Comparison of ENCODE assay signal across 8 cellular contexts in the genomic region with DNA sequence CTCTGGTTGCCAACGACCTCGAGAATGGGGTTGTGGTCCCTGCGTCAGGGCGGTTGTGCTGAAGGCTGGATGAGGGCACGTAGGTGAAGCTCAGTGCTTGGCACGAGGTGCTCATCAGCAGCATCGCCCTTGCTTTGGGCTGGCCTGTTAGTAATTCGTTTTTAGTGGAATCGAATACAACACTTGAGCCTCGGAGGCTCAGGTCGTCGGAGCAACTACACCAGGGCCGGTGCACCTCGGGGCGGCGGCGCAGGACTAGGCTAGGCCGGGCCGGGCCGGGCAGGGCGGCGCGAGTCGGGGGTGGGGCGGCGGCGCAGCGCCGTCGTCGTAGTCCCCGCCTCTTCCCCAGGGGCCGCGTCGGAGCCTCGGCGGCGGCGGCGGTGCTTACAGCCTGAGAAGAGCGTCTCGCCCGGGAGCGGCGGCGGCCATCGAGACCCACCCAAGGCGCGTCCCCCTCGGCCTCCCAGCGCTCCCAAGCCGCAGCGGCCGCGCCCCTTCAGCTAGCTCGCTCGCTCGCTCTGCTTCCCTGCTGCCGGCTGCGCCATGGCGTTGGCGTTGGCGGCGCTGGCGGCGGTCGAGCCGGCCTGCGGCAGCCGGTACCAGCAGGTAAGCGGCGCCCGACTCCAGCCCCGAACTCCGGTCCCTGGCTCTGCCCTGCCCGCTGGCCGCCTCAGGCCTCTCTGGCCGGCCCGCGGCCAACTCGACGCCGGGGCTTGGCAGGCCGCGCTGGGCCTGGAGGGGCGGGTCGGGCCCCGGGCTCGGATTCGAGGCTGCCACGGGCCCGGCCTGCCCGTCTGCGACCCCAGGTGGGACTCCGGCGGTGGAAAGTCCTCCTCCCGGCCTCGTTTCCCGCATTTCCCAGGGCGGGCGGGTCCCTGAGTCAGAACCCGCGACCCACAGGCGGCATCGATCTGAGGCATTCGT. TPM values are rescaled to one million over a fixed set of nuclear protein-coding genes. Genes with fewer than 3 reads are reported as not detected.
DNase-seq lines count a peak whose midpoint lies in the region; ATAC-seq, FAIRE-seq and TF ChIP-seq lines count a peak whose summit lies in the region.

A gene with protein sequence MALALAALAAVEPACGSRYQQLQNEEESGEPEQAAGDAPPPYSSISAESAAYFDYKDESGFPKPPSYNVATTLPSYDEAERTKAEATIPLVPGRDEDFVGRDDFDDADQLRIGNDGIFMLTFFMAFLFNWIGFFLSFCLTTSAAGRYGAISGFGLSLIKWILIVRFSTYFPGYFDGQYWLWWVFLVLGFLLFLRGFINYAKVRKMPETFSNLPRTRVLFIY (plus strand): TSS at position 348 of the 924 bp plus-strand sequence. CDS start 196 bp downstream, at position 544.

- H3K27me3 ChIP-seq in keratinocyte (ENCODE audit: control insufficient read depth, extremely low read depth, insufficient read depth, low read length), result no peaks in the 10 kb centered on the region

- no peak for FAIRE-seq in keratinocyte (lab: Jason Lieb, UNC)

- DNase-seq in A172 (ENCODE audit: low spot score), result peak; percentile 61
- DNase-seq in NCI-H2196 treated with DMSO at 0.1 percent for 48 hours (lab: John Stamatoyannopoulos, UW; ENCODE audit: unreplicated experiment), result peak; percentile 61
- DNase-seq in activated CD4-positive, CD25-positive, alpha-beta regulatory T cell treated with anti-CD3 and anti-CD28 coated beads, Interleukin-2, amount 50 U/mL, for 16 hours (ENCODE audit: low read depth, low spot score), result peak; percentile 65
- DNase-seq in central memory CD4-positive, alpha-beta T cell, result peak; percentile 87
- DNase-seq in keratinocyte (ENCODE audit: low read depth, low spot score), result no peak
- peak; percentile 65 to 81 (median 74) for DNase-seq in stimulated activated CD4-positive, alpha-beta T cell treated with anti-CD3 and anti-CD28 coated beads, Interleukin-12 subunit alpha, Interleukin-12 subunit beta, amount 100 ng/mL, for 48 hours (ENCODE audit: low read depth in 2 of 3, low spot score in 1 of 3)

- TF ChIP-seq CTCF in keratinocyte (optimal IDR thresholded peaks at IDR 0.05 in 1 of 3, IDR thresholded peaks at IDR 0.05 in 1 of 3, conservative IDR thresholded peaks at IDR 0.05 in 1 of 3; ENCODE audit: extremely low read depth in 1 of 3, insufficient read depth in 2 of 3, low read length in 3 of 3), result peak in 1 of 3 experiments; percentile 22

- no peaks in the 10 kb centered on the region for H3K9me1 ChIP-seq in keratinocyte (ENCODE audit: control insufficient read depth, extremely low read depth, insufficient read depth, low read length)

- peak within 1 kb of the TSS; percentile 96 for H2AFZ ChIP-seq in keratinocyte (ENCODE audit: control insufficient read depth, low read length)

- H3K4me2 ChIP-seq in keratinocyte (ENCODE audit: control insufficient read depth, extremely low read depth, insufficient read depth, low read depth, low read length), result peak within 1 kb of the TSS; percentile 94

- ATAC-seq in GM18519 (IDR thresholded peaks at IDR 0.05; ENCODE audit: low FRiP score, unreplicated experiment) (peak; percentile 89), HG03039 (IDR thresholded peaks at IDR 0.05; ENCODE audit: unreplicated experiment) (peak; percentile 93)

- H3K27ac ChIP-seq in keratinocyte (ENCODE audit: control insufficient read depth, insufficient read depth, low read length), result peak within 1 kb of the TSS; percentile 91

- no peaks in the 10 kb centered on the region for H4K20me1 ChIP-seq in keratinocyte (ENCODE audit: control insufficient read depth, extremely low read depth, insufficient read depth, low read length)

- no peaks in the 10 kb centered on the region for H3K9me3 ChIP-seq in keratinocyte (ENCODE audit: control insufficient read depth, low read depth, low read length)

- H3K4me1 ChIP-seq in keratinocyte (ENCODE audit: control insufficient read depth, extremely low read depth, insufficient read depth, low read length), result peaks cover 11% of the 10 kb centered on the region

- H3K4me3 ChIP-seq in keratinocyte (ENCODE audit: control insufficient read depth in 2 of 3, extremely low read depth in 1 of 3, insufficient read depth in 2 of 3, low read depth in 1 of 3, low read length in 3 of 3), result peak within 1 kb of the TSS; percentile 65 to 99 (median 94)

- H3K79me2 ChIP-seq in keratinocyte (ENCODE audit: control insufficient read depth, insufficient read depth, low read length), result peaks cover 46% of the 10 kb centered on the region

- H3K36me3 ChIP-seq in keratinocyte (ENCODE audit: control insufficient read depth in 2 of 2, extremely low read depth in 1 of 2, insufficient read depth in 2 of 2, low read length in 2 of 2), result no peaks in the 10 kb centered on the region

- dilution Hi-C loops in keratinocyte (cut with MboI; ENCODE audit: extremely low pct_ligation_motif_present, low sequenced_read_pairs), result no loop called here

- peak within 1 kb of the TSS; percentile 95 for H3K9ac ChIP-seq in keratinocyte (ENCODE audit: control insufficient read depth, extremely low read depth, insufficient read depth, low read length)

RNA-seq across cellular contexts. Expression of the gene that starts here (rescaled TPM):
- total RNA-seq in A172 (2014; rRNA removed; shearing (Covaris generic)), result 57.3 and 65.7 TPM in 2 replicates
- polyA plus RNA-seq in keratinocyte, result 21.6 to 38.2 TPM (median 26.0 TPM) in 3 replicates
- 123 TPM for polyA plus RNA-seq in keratinocyte (2011; ENCODE audit: low read depth)
- polyA plus RNA-seq in keratinocyte (2011; cell fraction: cytosol; rRNA removed), result 17.6 and 32.0 TPM in 2 replicates
- 21.4 and 30.0 TPM in 2 replicates for polyA plus RNA-seq in keratinocyte (2011; cell fraction: nucleus; rRNA removed)
- polyA plus RNA-seq in keratinocyte (2012; ENCODE audit: low replicate concordance), result 31.7 and 35.8 TPM in 2 replicates
- polyA minus RNA-seq in keratinocyte, result 4.7 to 17.9 TPM (median 9.6 TPM) in 3 replicates
- 86.9 TPM for polyA minus RNA-seq in keratinocyte (2011; cell fraction: cytosol; rRNA and poly(A)+ RNA removed)
- polyA minus RNA-seq in keratinocyte (2011; cell fraction: nucleus; rRNA and poly(A)+ RNA removed), result 17.5 and 29.6 TPM in 2 replicates
